11 cellular contexts compared by ENCODE assay signal in the genomic region with DNA sequence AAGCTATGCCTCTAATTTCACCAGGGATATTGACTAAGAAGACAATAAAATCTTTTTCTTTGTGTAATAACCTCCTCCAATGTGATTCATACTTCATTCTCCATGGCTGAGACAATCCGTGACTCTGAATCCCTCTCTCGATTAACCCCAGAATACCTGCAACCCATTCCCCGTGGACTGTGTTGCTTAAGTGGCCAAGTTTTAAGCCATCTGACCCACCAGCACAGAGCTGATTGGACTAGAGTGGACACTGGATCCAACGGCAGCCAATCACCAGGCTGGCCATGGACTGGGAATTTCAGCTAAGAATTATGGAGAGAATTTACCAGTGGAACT. TPM values are rescaled to one million over a fixed set of nuclear protein-coding genes. Genes with fewer than 3 reads are reported as not detected.
DNase-seq lines count a peak whose midpoint lies in the region; ATAC-seq and TF ChIP-seq lines count a peak whose summit lies in the region.
"Had no signal": no experiment of that assay in that cellular context is flagged by ENCODE, and none has a peak within 500 bp of the region (broad histone marks: within the 10 kb centered on the region; RNA-seq: fewer than 3 reads in every experiment).

No MANE protein-coding gene starts in this region.

- no peaks in the 10 kb centered on the region for H3K9me3 Mint-ChIP-seq in activated T-cell treated with anti-CD3 and anti-CD28 coated beads, Interleukin-2, amount 50 U/mL, for 4 hours

- TF ChIP-seq CTCF in astrocyte of the spinal cord (IDR thresholded peaks at IDR 0.05; ENCODE audit: low read depth, low read length) = no peak

- no peaks in the 10 kb centered on the region for H3K27me3 ChIP-seq in stomach smooth muscle (ENCODE audit: control insufficient read depth in 1 of 2, insufficient read depth in 2 of 2, low read length in 2 of 2)

- H3K27me3 Mint-ChIP-seq in activated T-cell treated with anti-CD3 and anti-CD28 coated beads, Interleukin-2, amount 50 U/mL, for 4 hours (ENCODE audit: low read depth) = no peaks in the 10 kb centered on the region

- no peak overlapping the region for H3K4me3 Mint-ChIP-seq in activated T-cell treated with anti-CD3 and anti-CD28 coated beads, Interleukin-2, amount 50 U/mL, for 4 hours

- H3K4me1 Mint-ChIP-seq in activated T-cell treated with anti-CD3 and anti-CD28 coated beads, Interleukin-2, amount 50 U/mL, for 4 hours (ENCODE audit: low read depth) = peaks cover 7% of the 10 kb centered on the region

- intact Hi-C loops in sciatic nerve (cut with DNase I) = no loop called here

- H3K4me3 ChIP-seq in astrocyte of the spinal cord (ENCODE audit: low read depth, low read length) (no peak overlapping the region), stomach smooth muscle (ENCODE audit: low read length in 2 of 2) (no peak overlapping the region)
- H3K4me3 ChIP-seq: SK-N-MC had no signal

- H3K36me3 Mint-ChIP-seq in activated T-cell treated with anti-CD3 and anti-CD28 coated beads, Interleukin-2, amount 50 U/mL, for 4 hours (ENCODE audit: insufficient read depth) = peaks cover 7% of the 10 kb centered on the region

- DNase-seq in HCEC 1CT = peak; percentile 47
- DNase-seq in astrocyte of the spinal cord (ENCODE audit: low read depth, low spot score) = peak; percentile 72
- DNase-seq in kidney glomerular epithelial cell (lab: John Stamatoyannopoulos, UW) = peak; percentile 63
- DNase-seq in activated T-cell treated with anti-CD3 and anti-CD28 coated beads, Interleukin-2, amount 50 U/mL, for 48 hours = no peak
- DNase-seq in sciatic nerve (ENCODE audit: low spot score) = no peak
- DNase-seq in activated T-cell treated with anti-CD3 and anti-CD28 coated beads, Interleukin-2, amount 50 U/mL, for 4 hours = no peak
- DNase-seq in NCI-H69 (lab: John Stamatoyannopoulos, UW) = no peak
- DNase-seq: GF-D8, NCI-H1417 had no signal

- in situ Hi-C loops in astrocyte of the spinal cord (cut with HindIII; ENCODE audit: low sequenced_read_pairs) = no loop called here

- ATAC-seq in sciatic nerve = no peak
- ATAC-seq in activated T-cell treated with anti-CD3 and anti-CD28 coated beads, Interleukin-2, amount 50 U/mL, for 4 hours = no peak

- peaks cover 28% of the 10 kb centered on the region for H3K4me1 ChIP-seq in stomach smooth muscle (ENCODE audit: control insufficient read depth, insufficient read depth, low read length)

- peak overlapping the region; percentile 82 for H3K27ac ChIP-seq in stomach smooth muscle (ENCODE audit: low read length)

- peaks cover 4% of the 10 kb centered on the region in 2 donors for H3K36me3 ChIP-seq in stomach smooth muscle (ENCODE audit: control insufficient read depth in 2 of 2, insufficient read depth in 2 of 2, low read length in 2 of 2)

- H3K9me3 ChIP-seq in stomach smooth muscle (ENCODE audit: control insufficient read depth in 2 of 2, low read length in 2 of 2) = no peaks in the 10 kb centered on the region

- H3K9ac ChIP-seq in stomach smooth muscle (ENCODE audit: low read length in 2 of 2) = peak overlapping the region; percentile 11 to 47

RNA-seq across cellular contexts. Expression of gene CCIN, which starts 5.4 kb away (rescaled TPM):
- not detected for total RNA-seq in sciatic nerve
- not detected for total RNA-seq in activated T-cell treated with anti-CD3 and anti-CD28 coated beads, Interleukin-2, amount 50 U/mL, for 4 hours

RNA-seq across cellular contexts. Expression of gene CLTA, which starts 26.9 kb away (rescaled TPM):
- total RNA-seq in sciatic nerve = 103 TPM
- 100 to 1,000 TPM; 182 to 195 (median 183) TPM for total RNA-seq in activated T-cell treated with anti-CD3 and anti-CD28 coated beads, Interleukin-2, amount 50 U/mL, for 4 hours

RNA-seq across cellular contexts. Expression of gene GLIPR2, which starts 27.3 kb away (rescaled TPM):
- total RNA-seq in sciatic nerve = 14.8 TPM
- total RNA-seq in activated T-cell treated with anti-CD3 and anti-CD28 coated beads, Interleukin-2, amount 50 U/mL, for 4 hours = 1 to 10 TPM; 5.3 to 7.6 (median 6.1) TPM

Comparison
In these comparisons a context has a peak if more than half of its experiments do, and no peak if none do; other contexts are left out.
1. DNase-seq: peak in HCEC 1CT (single experiment), astrocyte of the spinal cord (single experiment) and kidney glomerular epithelial cell (single experiment); none in activated T-cell treated with anti-CD3 and anti-CD28 coated beads, Interleukin-2, amount 50 U/mL, for 48 hours (0 of 2), sciatic nerve (single experiment), activated T-cell treated with anti-CD3 and anti-CD28 coated beads, Interleukin-2, amount 50 U/mL, for 4 hours (single experiment) and NCI-H69 (single experiment).